In genomic region chr4:53703267-53703655, GRCh38 we compare ENCODE assay signal across 10 cellular contexts.
DNase-seq lines count a peak whose midpoint lies in the region; ATAC-seq and TF ChIP-seq lines count a peak whose summit lies in the region.
"Had no signal": no experiment of that assay in that cellular context is flagged by ENCODE, and none has a peak within 500 bp of the region (broad histone marks: within the 10 kb centered on the region; RNA-seq: fewer than 3 reads in every experiment).

No MANE protein-coding gene starts in this region.

- intact Hi-C loops in heart left ventricle (cut with DNase I), result loop anchor here in 7 of 10 donors (2.0 to 10.0 kb wide), 9 partner anchors 26 to 522 kb away; partner anchors contain the start of genes PDGFRA (in 3 of the 7) and CHIC2 (in 1 of the 7)
- intact Hi-C loops in left cardiac atrium (cut with DNase I), result loop anchor here (10.0 kb wide), 2 partner anchors 202 to 522 kb away; partner anchors contain the start of gene PDGFRA (in 1 of the 2)
- intact Hi-C loops in dorsolateral prefrontal cortex (cut with DNase I), result loop anchor here (10.0 kb wide), 2 partner anchors 202 to 328 kb away; partner anchors contain the start of gene FIP1L1 (in 1 of the 2)
- intact Hi-C loops in uterus (cut with DNase I; ENCODE audit: low total_unique reads), result no loop called here

- peaks cover 3 to 37% (median 15%) of the 10 kb centered on the region in 5 donors for H3K27me3 Mint-ChIP-seq in naive thymus-derived CD8-positive, alpha-beta T cell

- no peaks in the 10 kb centered on the region for H3K36me3 ChIP-seq in heart left ventricle
- no peaks in the 10 kb centered on the region for H3K36me3 ChIP-seq in uterus
- H3K36me3 ChIP-seq: WERI-Rb-1 had no signal

- no peaks in the 10 kb centered on the region for H3K36me3 Mint-ChIP-seq in naive thymus-derived CD8-positive, alpha-beta T cell

- TF ChIP-seq CTCF in heart left ventricle (IDR thresholded peaks at IDR 0.05) (no peak), dorsolateral prefrontal cortex (IDR thresholded peaks at IDR 0.05 in 54 of 56, conservative IDR thresholded peaks at IDR 0.05 in 2 of 56; ENCODE audit: low read depth in 1 of 56, partially characterized antibody in 56 of 56) (no peak), uterus (IDR thresholded peaks at IDR 0.05) (no peak)

- H3K9me3 ChIP-seq in heart left ventricle, result peaks cover 0 to 5% (median 0%) of the 10 kb centered on the region in 12 donors
- no peaks in the 10 kb centered on the region for H3K9me3 ChIP-seq in uterus

- peaks cover 6 to 40% (median 25%) of the 10 kb centered on the region in 12 donors for H3K4me1 ChIP-seq in heart left ventricle
- peaks cover 0 to 4% of the 10 kb centered on the region in 2 donors for H3K4me1 ChIP-seq in uterus
- H3K4me1 ChIP-seq: foreskin keratinocyte had no signal

- no peak for DNase-seq in heart left ventricle
- DNase-seq in left cardiac atrium, result no peak
- no peak for DNase-seq in dorsolateral prefrontal cortex
- no peak for DNase-seq in naive thymus-derived CD8-positive, alpha-beta T cell
- DNase-seq in uterus, result no peak
- no peak for DNase-seq in NCI-H1417 treated with DMSO at 0.1 percent for 48 hours (lab: John Stamatoyannopoulos, UW)
- no peak for DNase-seq in superior temporal gyrus (ENCODE audit: extremely low spot score)
- DNase-seq: foreskin keratinocyte, WERI-Rb-1 had no signal

- H3K27ac Mint-ChIP-seq in naive thymus-derived CD8-positive, alpha-beta T cell, result peak overlapping the region in 5 of 10 donors; percentile 20 to 86 (median 33)

- POLR2A ChIA-PET in naive thymus-derived CD8-positive, alpha-beta T cell (lab: Charles Lee), result no interaction called here

- no peaks in the 10 kb centered on the region for H3K27me3 ChIP-seq in heart left ventricle
- peaks cover 0 to 4% (median 0%) of the 10 kb centered on the region in 45 donors for H3K27me3 ChIP-seq in dorsolateral prefrontal cortex
- H3K27me3 ChIP-seq in uterus, result no peaks in the 10 kb centered on the region
- H3K27me3 ChIP-seq: foreskin keratinocyte had no signal

- H3K9me3 Mint-ChIP-seq in naive thymus-derived CD8-positive, alpha-beta T cell, result peaks cover 0 to 2% (median 0%) of the 10 kb centered on the region in 9 donors

- H3K4me3 Mint-ChIP-seq in naive thymus-derived CD8-positive, alpha-beta T cell, result peak overlapping the region in 8 of 10 donors; percentile 18 to 80 (median 55)

- WGBS in heart left ventricle, 4 donors, result 16 to 38% (median 28%) methylated on average over 7 of the region's 7 CpGs

- H3K27ac ChIP-seq in heart left ventricle (peak overlapping the region; percentile 39 to 78 (median 68)), dorsolateral prefrontal cortex (peak overlapping the region in 18 of 59 donors; percentile 9 to 71 (median 50)), uterus (peak overlapping the region; percentile 68 to 74)
- H3K27ac ChIP-seq: foreskin keratinocyte, WERI-Rb-1 had no signal

- H3K4me1 Mint-ChIP-seq in naive thymus-derived CD8-positive, alpha-beta T cell, result peaks cover 6 to 24% (median 13%) of the 10 kb centered on the region in 4 donors

- H3K4me3 ChIP-seq in heart left ventricle (peak overlapping the region in 9 of 12 donors; percentile 8 to 43 (median 36)), dorsolateral prefrontal cortex (peak overlapping the region in 46 of 59 donors; percentile 17 to 72 (median 51)), uterus (no peak overlapping the region)

- TF ChIP-seq POLR2A in heart left ventricle (IDR thresholded peaks at IDR 0.05) (no peak), uterus (IDR thresholded peaks at IDR 0.05) (no peak)

- ATAC-seq in heart left ventricle, result no peak
- ATAC-seq in left cardiac atrium, result no peak
- ATAC-seq in naive thymus-derived CD8-positive, alpha-beta T cell, result no peak
- no peak for ATAC-seq in GM18517 (IDR thresholded peaks at IDR 0.05; ENCODE audit: unreplicated experiment)

Comparison
In these comparisons a context has a peak if more than half of its experiments do, and no peak if none do; other contexts are left out.
1. H3K4me3 ChIP-seq: peak in heart left ventricle (9 of 12) and dorsolateral prefrontal cortex (46 of 59); none in uterus (0 of 2).